24 cellular contexts compared by ENCODE assay signal in the genomic region with DNA sequence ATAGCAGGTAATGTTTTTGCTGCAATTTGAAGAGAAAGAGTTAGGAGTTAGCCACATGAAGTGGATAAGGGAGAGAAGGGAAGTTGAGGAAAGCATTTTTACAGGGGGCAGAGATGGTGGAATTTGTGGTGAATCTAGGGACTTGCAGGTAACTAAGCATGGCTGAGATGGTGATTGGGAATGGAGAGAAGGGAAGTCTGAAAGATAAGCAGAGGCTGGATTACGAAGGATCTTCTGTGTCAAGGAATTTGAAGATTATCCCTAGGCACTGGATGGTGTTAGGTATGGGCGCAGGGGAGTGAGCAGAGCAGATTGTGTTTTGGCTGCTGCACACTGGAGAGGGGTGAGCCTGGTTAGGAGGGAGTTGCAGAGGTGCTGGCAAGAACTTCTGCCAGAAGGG.
"Had no signal": no experiment of that assay in that cellular context is flagged by ENCODE, and none has a peak within 500 bp of the region (broad histone marks: within the 10 kb centered on the region; RNA-seq: fewer than 3 reads in every experiment).

No MANE protein-coding gene starts in this region.

- H3K4me1 Mint-ChIP-seq: WTC11 had no signal

- H3K4me1 ChIP-seq: Peyer's patch, SJCRH30 had no signal

- H3K27ac Mint-ChIP-seq: activated CD8-positive, alpha-beta T cell treated with anti-CD3 and anti-CD28 coated beads, Interleukin-2, amount 10 ng/mL, durations not matched to agents 7 days and 5 days; activated naive CD4-positive, alpha-beta T cell treated with anti-CD3 and anti-CD28 coated beads, Interleukin-2, amount 10 ng/mL, durations not matched to agents 7 days and 5 days; activated naive CD8-positive, alpha-beta T cell treated with anti-CD3 and anti-CD28 coated beads for 36 hours; WTC11 had no signal

- H3K4me3 ChIP-seq: MG63, Peyer's patch, SJCRH30 had no signal

- H3K27me3 ChIP-seq: MG63, Peyer's patch, SJCRH30 had no signal

- H3K4me2 ChIP-seq: SK-N-SH had no signal

- H3K9me3 Mint-ChIP-seq: activated naive CD4-positive, alpha-beta T cell treated with anti-CD3 and anti-CD28 coated beads, Interleukin-2, amount 10 ng/mL, durations not matched to agents 7 days and 5 days; activated naive CD8-positive, alpha-beta T cell treated with anti-CD3 and anti-CD28 coated beads for 36 hours; WTC11 had no signal

- DNase-seq: activated CD4-positive, alpha-beta T cell treated with anti-CD3 and anti-CD28 coated beads for 48 hours; activated CD4-positive, alpha-beta T cell treated with anti-CD3 and anti-CD28 coated beads, Interleukin-2, amount 50 U/mL, for 4 hours; activated CD4-positive, CD25-positive, alpha-beta regulatory T cell treated with anti-CD3 and anti-CD28 coated beads, Interleukin-2, amount 50 U/mL, for 72 hours; activated CD8-positive, alpha-beta memory T cell treated with anti-CD3 and anti-CD28 coated beads, Interleukin-2, amount 50 U/mL, for 48 hours; activated CD8-positive, alpha-beta T cell treated with anti-CD3 and anti-CD28 coated beads, Interleukin-2, amount 10 ng/mL, durations not matched to agents 7 days and 5 days; activated effector memory CD4-positive, alpha-beta T cell treated with anti-CD3 and anti-CD28 coated beads, Interleukin-2, amount 50 U/mL, for 16 hours; activated naive CD4-positive, alpha-beta T cell treated with anti-CD3 and anti-CD28 coated beads, Interleukin-2, amount 10 ng/mL, durations not matched to agents 7 days and 5 days; activated naive CD8-positive, alpha-beta T cell treated with anti-CD3 and anti-CD28 coated beads for 36 hours; activated T-cell treated with anti-CD3 and anti-CD28 coated beads, Interleukin-2, amount 50 U/mL, for 1 hour; MG63; NCI-H1105; NCI-H1436; NCI-H1694 treated with DMSO at 0.1 percent for 48 hours; NCI-H2029 treated with DMSO at 0.1 percent for 48 hours; NCI-H345; NCI-H510A; NCI-H526 treated with DMSO at 0.1 percent for 48 hours; Peyer's patch; Right ventricle myocardium superior; SJCRH30; SK-N-SH; SW 1271 had no signal

- H3K9ac ChIP-seq: SK-N-SH had no signal

- H3K4me3 Mint-ChIP-seq: activated CD8-positive, alpha-beta T cell treated with anti-CD3 and anti-CD28 coated beads, Interleukin-2, amount 10 ng/mL, durations not matched to agents 7 days and 5 days; activated naive CD4-positive, alpha-beta T cell treated with anti-CD3 and anti-CD28 coated beads, Interleukin-2, amount 10 ng/mL, durations not matched to agents 7 days and 5 days; activated naive CD8-positive, alpha-beta T cell treated with anti-CD3 and anti-CD28 coated beads for 36 hours; WTC11 had no signal

- H3K27me3 Mint-ChIP-seq: activated naive CD4-positive, alpha-beta T cell treated with anti-CD3 and anti-CD28 coated beads, Interleukin-2, amount 10 ng/mL, durations not matched to agents 7 days and 5 days; activated naive CD8-positive, alpha-beta T cell treated with anti-CD3 and anti-CD28 coated beads for 36 hours had no signal

- H3K27ac ChIP-seq: Peyer's patch, RWPE1, SJCRH30 had no signal

- H3K9me3 ChIP-seq: MG63, Peyer's patch, SJCRH30, SK-N-SH had no signal

- ATAC-seq: activated CD8-positive, alpha-beta T cell treated with anti-CD3 and anti-CD28 coated beads, Interleukin-2, amount 10 ng/mL, durations not matched to agents 7 days and 5 days; WTC11 had no signal
